In genomic region chr10:11424456-11425287, GRCh38 we compare ENCODE assay signal across 9 cellular contexts.
A peak's percentile ranks its signal among the peaks of the same experiment; 100 is the strongest.
DNase-seq lines count a peak whose midpoint lies in the region; ATAC-seq and TF ChIP-seq lines count a peak whose summit lies in the region.
"Had no signal": no experiment of that assay in that cellular context is flagged by ENCODE, and none has a peak within 500 bp of the region (broad histone marks: within the 10 kb centered on the region; RNA-seq: fewer than 3 reads in every experiment).

No MANE protein-coding gene starts in this region.

- 35 to 39% methylated on average over 7 to 10 of the region's 11 CpGs for WGBS in gastroesophageal sphincter (ENCODE audit: low coverage in 1 of 2), 2 donors

- ATAC-seq in gastroesophageal sphincter (no peak), HG03457 (IDR thresholded peaks at IDR 0.05; ENCODE audit: unreplicated experiment) (no peak), HG03097 (IDR thresholded peaks at IDR 0.05; ENCODE audit: low FRiP score, unreplicated experiment) (no peak)

- H2AFZ ChIP-seq in SU-DHL-6 (ENCODE audit: low read depth, low read length, severe bottlenecking) = no peak overlapping the region

- H3K9me3 ChIP-seq in SU-DHL-6 (ENCODE audit: insufficient read depth, low read length) = no peaks in the 10 kb centered on the region; the same call in 1 of the 2 replicates
- peaks cover 0 to 33% (median 0%) of the 10 kb centered on the region in 3 donors for H3K9me3 ChIP-seq in gastroesophageal sphincter

- no peak overlapping the region for H3K4me3 ChIP-seq in SU-DHL-6 (ENCODE audit: insufficient read depth, low read length, poor library complexity, severe bottlenecking)
- no peak overlapping the region for H3K4me3 ChIP-seq in gastroesophageal sphincter

- H3F3A ChIP-seq in SU-DHL-6 (ENCODE audit: insufficient read depth) = no peaks in the 10 kb centered on the region

- no peaks in the 10 kb centered on the region for H4K20me1 ChIP-seq in SU-DHL-6 (ENCODE audit: low read depth, low read length)

- peak; percentile 89 for TF ChIP-seq CTCF in SU-DHL-6 (IDR thresholded peaks at IDR 0.05; ENCODE audit: insufficient read depth, low read length, poor library complexity, severe bottlenecking)
- TF ChIP-seq CTCF in gastroesophageal sphincter (IDR thresholded peaks at IDR 0.05) = peak; percentile 45 to 77 (median 52)

- H3K27ac ChIP-seq in SU-DHL-6 (ENCODE audit: low read depth, low read length) = no peak overlapping the region
- H3K27ac ChIP-seq in gastroesophageal sphincter = no peak overlapping the region

- TF ChIP-seq EP300 in gastroesophageal sphincter (IDR thresholded peaks at IDR 0.05) = no peak

- H3K4me1 ChIP-seq in gastroesophageal sphincter = no peaks in the 10 kb centered on the region

- no peaks in the 10 kb centered on the region for H3K9me2 ChIP-seq in SU-DHL-6 (replicated peaks; ENCODE audit: insufficient read depth, low read length)

- H3K79me2 ChIP-seq in SU-DHL-6 (ENCODE audit: insufficient read depth, low read length) = no peaks in the 10 kb centered on the region

- H3K27me3 ChIP-seq in SU-DHL-6 (ENCODE audit: low read length) = no peaks in the 10 kb centered on the region
- no peaks in the 10 kb centered on the region for H3K27me3 ChIP-seq in gastroesophageal sphincter

- H3K4me2 ChIP-seq in SU-DHL-6 (ENCODE audit: low read depth, low read length, poor library complexity, severe bottlenecking) = no peak overlapping the region

- TF ChIP-seq POLR2A in gastroesophageal sphincter (IDR thresholded peaks at IDR 0.05) = no peak

- H3K9ac ChIP-seq in SU-DHL-6 (ENCODE audit: low read length) = no peak overlapping the region

- H3K36me3 ChIP-seq in SU-DHL-6 (ENCODE audit: low read length) (no peaks in the 10 kb centered on the region), gastroesophageal sphincter (no peaks in the 10 kb centered on the region)

- DNase-seq in NCI-H82 (lab: John Stamatoyannopoulos, UW) (peak; percentile 47), NCI-H82 treated with DMSO at 0.1 percent for 48 hours (lab: John Stamatoyannopoulos, UW; ENCODE audit: unreplicated experiment) (no peak), HuH-7 (ENCODE audit: low spot score) (peak; percentile 77), pons (ENCODE audit: low spot score) (peak; percentile 50)
- DNase-seq: activated naive CD8-positive, alpha-beta T cell treated with anti-CD3 and anti-CD28 coated beads, Interleukin-2, amount 10 ng/mL, durations not matched to agents 7 days and 5 days had no signal
